In genomic region chr6:25248100-25248499, GRCh38 we compare ENCODE assay signal across 1 cellular context.
A peak's percentile ranks its signal among the peaks of the same experiment; 100 is the strongest.
TF ChIP-seq lines count a peak whose summit lies in the region.

No MANE protein-coding gene starts in this region.

TF ChIP-seq in IMR-90, 13 proteins besides CTCF, POLR2A, EP300 and RAD21:
- TF ChIP-seq MAZ (IDR thresholded peaks at IDR 0.05; ENCODE audit: borderline replicate concordance, low read depth, low read length) (no peak), BHLHE40 (IDR thresholded peaks at IDR 0.05; ENCODE audit: low read depth, low read length) (no peak), FOS (IDR thresholded peaks at IDR 0.05; ENCODE audit: low read depth, low read length) (0 out of 2 replicates have a peak, but pooled peaks have one; percentile 13), SMC3 (IDR thresholded peaks at IDR 0.05; ENCODE audit: low read depth, low read length) (no peak), MAFK (IDR thresholded peaks at IDR 0.05; ENCODE audit: low read depth, low read length) (no peak)
